In genomic region chr12:68621092-68622081, GRCh38 we compare ENCODE assay signal across 1 cellular context.
TF ChIP-seq lines count a peak whose summit lies in the region.

No MANE protein-coding gene starts in this region.

TF ChIP-seq in IMR-90, 13 proteins besides CTCF, POLR2A, EP300 and RAD21 (continued from another document):
- TF ChIP-seq, protein P1, sequence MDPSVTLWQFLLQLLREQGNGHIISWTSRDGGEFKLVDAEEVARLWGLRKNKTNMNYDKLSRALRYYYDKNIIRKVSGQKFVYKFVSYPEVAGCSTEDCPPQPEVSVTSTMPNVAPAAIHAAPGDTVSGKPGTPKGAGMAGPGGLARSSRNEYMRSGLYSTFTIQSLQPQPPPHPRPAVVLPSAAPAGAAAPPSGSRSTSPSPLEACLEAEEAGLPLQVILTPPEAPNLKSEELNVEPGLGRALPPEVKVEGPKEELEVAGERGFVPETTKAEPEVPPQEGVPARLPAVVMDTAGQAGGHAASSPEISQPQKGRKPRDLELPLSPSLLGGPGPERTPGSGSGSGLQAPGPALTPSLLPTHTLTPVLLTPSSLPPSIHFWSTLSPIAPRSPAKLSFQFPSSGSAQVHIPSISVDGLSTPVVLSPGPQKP (IDR thresholded peaks at IDR 0.05; ENCODE audit: borderline replicate concordance, low read depth, low read length) = no peak
